Comparison of ENCODE assay signal across 1 cellular context in the genomic region with DNA sequence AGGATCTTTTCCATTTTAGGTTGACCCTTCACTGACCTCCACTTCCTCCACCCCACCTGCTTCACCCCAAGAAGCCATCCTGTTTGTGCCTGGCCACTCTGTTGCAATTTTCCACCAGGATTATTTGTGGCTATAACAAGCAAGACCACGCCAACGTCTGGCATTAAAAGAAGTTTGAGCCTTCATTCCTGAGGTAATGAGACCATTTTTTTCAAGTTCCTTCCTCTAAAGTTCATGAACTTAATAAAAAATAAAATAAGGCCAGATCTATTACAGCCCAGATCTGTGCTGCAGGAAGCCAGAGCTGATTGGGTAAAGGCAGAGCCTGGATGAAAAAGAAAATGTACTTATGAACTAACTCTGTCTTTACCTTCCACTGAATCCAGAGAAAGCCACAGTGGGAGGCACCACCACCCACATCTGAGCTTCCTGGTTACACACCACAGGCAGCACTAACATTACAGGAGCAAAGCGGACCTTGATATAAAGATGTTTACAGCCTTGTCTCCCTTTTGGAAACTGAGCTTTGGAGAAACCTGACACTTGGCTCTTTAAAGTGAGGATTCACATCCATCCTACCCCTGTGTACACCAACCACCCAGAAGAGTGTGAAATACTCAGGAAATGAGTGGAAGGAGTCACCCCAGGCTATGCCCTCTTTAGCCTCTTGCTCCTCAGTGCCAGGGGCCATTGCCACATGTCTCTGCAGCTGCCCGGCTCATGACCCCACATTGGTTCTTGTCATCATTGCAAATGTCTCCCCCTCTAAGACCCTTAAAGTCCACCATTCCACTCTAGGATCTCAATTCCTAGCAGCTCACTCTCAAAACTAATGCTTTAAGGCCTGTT.
TF ChIP-seq lines count a peak whose summit lies in the region.

No MANE protein-coding gene starts in this region.

TF ChIP-seq in HepG2, 621 proteins besides CTCF, POLR2A, EP300 and RAD21:
- no peak for TF ChIP-seq ONECUT2 (CRISPR knock-in tag; IDR thresholded peaks at IDR 0.05)
- no peak for TF ChIP-seq CHD4 (IDR thresholded peaks at IDR 0.05; ENCODE audit: borderline replicate concordance, low read length)
- TF ChIP-seq ZNF12 (CRISPR knock-in tag; IDR thresholded peaks at IDR 0.05): peak; percentile 85
- TF ChIP-seq NFYB (CRISPR knock-in tag; IDR thresholded peaks at IDR 0.05): no peak
- TF ChIP-seq, protein P1, sequence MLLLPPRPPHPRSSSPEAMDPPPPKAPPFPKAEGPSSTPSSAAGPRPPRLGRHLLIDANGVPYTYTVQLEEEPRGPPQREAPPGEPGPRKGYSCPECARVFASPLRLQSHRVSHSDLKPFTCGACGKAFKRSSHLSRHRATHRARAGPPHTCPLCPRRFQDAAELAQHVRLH (CRISPR knock-in tag; IDR thresholded peaks at IDR 0.05; ENCODE audit: borderline replicate concordance, low read depth): no peak
- TF ChIP-seq ZMYM3 (CRISPR knock-in tag; IDR thresholded peaks at IDR 0.05): no peak
- TF ChIP-seq POLR2G (IDR thresholded peaks at IDR 0.05; ENCODE audit: low read depth, low read length): no peak
